8 cellular contexts compared by ENCODE assay signal in genomic region chr17:42154514-42154883, GRCh38. TPM values are rescaled to one million over a fixed set of nuclear protein-coding genes. Genes with fewer than 3 reads are reported as not detected.
DNase-seq lines count a peak whose midpoint lies in the region; ATAC-seq, FAIRE-seq and TF ChIP-seq lines count a peak whose summit lies in the region.

No MANE protein-coding gene starts in this region.

- peak; percentile 3 for ATAC-seq in activated CD8-positive, alpha-beta T cell treated with anti-CD3 and anti-CD28 coated beads for 36 hours

- CTCF ChIA-PET in activated CD8-positive, alpha-beta T cell treated with anti-CD3 and anti-CD28 coated beads for 36 hours (lab: Charles Lee) = interaction anchor here (1.1 to 1.7 kb wide), 3 partner anchors 9 to 137 kb away, joined by 3 to 7 read pairs (median 4); partner anchors contain the start of gene DNAJC7

- H3K4me1 ChIP-seq in stomach smooth muscle (ENCODE audit: control insufficient read depth, insufficient read depth, low read length) = peaks cover 17% of the 10 kb centered on the region

- H3K36me3 ChIP-seq in stomach smooth muscle (ENCODE audit: control insufficient read depth in 2 of 2, insufficient read depth in 2 of 2, low read length in 2 of 2) = peaks cover 0 to 3% of the 10 kb centered on the region in 2 donors

- H3K27me3 ChIP-seq in stomach smooth muscle (ENCODE audit: control insufficient read depth in 1 of 2, insufficient read depth in 2 of 2, low read length in 2 of 2) = no peaks in the 10 kb centered on the region

- H3K27me3 Mint-ChIP-seq in activated CD8-positive, alpha-beta T cell treated with anti-CD3 and anti-CD28 coated beads for 36 hours = no peaks in the 10 kb centered on the region

- H3K9me3 Mint-ChIP-seq in activated CD8-positive, alpha-beta T cell treated with anti-CD3 and anti-CD28 coated beads for 36 hours = no peaks in the 10 kb centered on the region

- peak overlapping the region; percentile 93 to 98 for H3K9ac ChIP-seq in stomach smooth muscle (ENCODE audit: low read length in 2 of 2)

- H3K27ac ChIP-seq in stomach smooth muscle (ENCODE audit: low read length) = peak overlapping the region; percentile 78

- peak overlapping the region; percentile 83 for H3K4me3 Mint-ChIP-seq in activated CD8-positive, alpha-beta T cell treated with anti-CD3 and anti-CD28 coated beads for 36 hours

- DNase-seq in HFF-Myc (ENCODE audit: extremely low read depth, low read depth) (no peak), glomerular visceral epithelial cell (ENCODE audit: extremely low spot score) (no peak), GM19239 (ENCODE audit: insufficient read length, low spot score) (no peak), cerebellar cortex (ENCODE audit: low spot score) (no peak), iPS-NIHi7 (ENCODE audit: extremely low spot score) (no peak)
- no peak for DNase-seq in activated CD8-positive, alpha-beta T cell treated with anti-CD3 and anti-CD28 coated beads for 36 hours

- H3K4me1 Mint-ChIP-seq in activated CD8-positive, alpha-beta T cell treated with anti-CD3 and anti-CD28 coated beads for 36 hours (ENCODE audit: low read depth) = peaks cover 28% of the 10 kb centered on the region

- POLR2A ChIA-PET in activated CD8-positive, alpha-beta T cell treated with anti-CD3 and anti-CD28 coated beads for 36 hours (lab: Charles Lee) = interaction anchor here (0.7 to 3.0 kb wide), 7 partner anchors 12 to 254 kb away, joined by 3 to 13 read pairs (median 5); partner anchors contain the start of genes DHX58 and KAT2A

- FAIRE-seq in GM19239 (lab: Jason Lieb, UNC) = no peak

- H3K4me3 ChIP-seq in HFF-Myc (replicated peaks; ENCODE audit: low read depth, low read length) (peak overlapping the region; percentile 78), iPS-11a (ENCODE audit: low read depth, low read length) (peak overlapping the region; percentile 96), stomach smooth muscle (ENCODE audit: low read length in 2 of 2) (peak overlapping the region; percentile 93 to 99)

- TF ChIP-seq CTCF in HFF-Myc (IDR thresholded peaks at IDR 0.05; ENCODE audit: low read depth, low read length, missing control alignments) = no peak
- no peak for TF ChIP-seq CTCF in activated CD8-positive, alpha-beta T cell treated with anti-CD3 and anti-CD28 coated beads for 36 hours (IDR thresholded peaks at IDR 0.05)

- H3K9me3 ChIP-seq in stomach smooth muscle (ENCODE audit: control insufficient read depth in 2 of 2, low read length in 2 of 2) = peaks cover 0 to 8% of the 10 kb centered on the region in 2 donors

- H3K27ac Mint-ChIP-seq in activated CD8-positive, alpha-beta T cell treated with anti-CD3 and anti-CD28 coated beads for 36 hours = peak overlapping the region; percentile 79

- H3K36me3 Mint-ChIP-seq in activated CD8-positive, alpha-beta T cell treated with anti-CD3 and anti-CD28 coated beads for 36 hours (ENCODE audit: low read depth) = no peaks in the 10 kb centered on the region

- intact Hi-C loops in activated CD8-positive, alpha-beta T cell treated with anti-CD3 and anti-CD28 coated beads for 36 hours (cut with micrococcal nuclease) = no loop called here

RNA-seq across cellular contexts. Expression of gene RAB5C, which starts 0.3 kb away (rescaled TPM):
- 10 to 100 TPM; 30.7 to 32.5 TPM for total RNA-seq in activated CD8-positive, alpha-beta T cell treated with anti-CD3 and anti-CD28 coated beads for 36 hours

RNA-seq across cellular contexts. Expression of gene KCNH4, which starts 26.4 kb away (rescaled TPM):
- total RNA-seq in activated CD8-positive, alpha-beta T cell treated with anti-CD3 and anti-CD28 coated beads for 36 hours = under 1 TPM; 0.38 to 0.43 TPM

RNA-seq across cellular contexts. Expression of gene HCRT, which starts 30.8 kb away (rescaled TPM):
- not detected for total RNA-seq in activated CD8-positive, alpha-beta T cell treated with anti-CD3 and anti-CD28 coated beads for 36 hours

RNA-seq across cellular contexts. Expression of gene HSPB9, which starts 31.9 kb away (rescaled TPM):
- under 1 TPM in 1 of 2 experiments, not detected in 1; 0.41 TPM for total RNA-seq in activated CD8-positive, alpha-beta T cell treated with anti-CD3 and anti-CD28 coated beads for 36 hours

RNA-seq across cellular contexts. Expression of gene KAT2A, which starts 33.3 kb away (rescaled TPM):
- 10 to 100 TPM; 49.2 to 50.2 TPM for total RNA-seq in activated CD8-positive, alpha-beta T cell treated with anti-CD3 and anti-CD28 coated beads for 36 hours
